9 cellular contexts compared by ENCODE assay signal in the genomic region with DNA sequence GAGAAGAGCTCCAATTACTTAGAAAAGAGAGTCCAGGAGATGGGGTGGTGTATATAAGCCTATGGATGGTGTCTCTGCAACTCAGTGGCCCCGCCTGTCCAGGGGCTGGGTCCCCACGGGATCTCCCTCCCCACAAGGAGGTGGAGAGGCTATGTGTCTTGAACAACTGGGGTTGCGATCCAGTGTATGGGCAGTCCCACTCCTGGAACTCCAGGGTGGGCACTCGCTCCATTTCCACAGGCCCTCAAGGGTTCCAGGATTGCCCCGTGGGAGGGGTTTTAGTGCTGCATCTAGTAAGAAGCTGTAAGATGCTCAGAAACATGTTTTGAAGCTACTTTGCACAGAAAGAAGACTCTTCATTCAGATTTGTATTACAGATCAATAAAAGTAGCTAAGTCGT. TPM values are rescaled to one million over a fixed set of nuclear protein-coding genes. Genes with fewer than 3 reads are reported as not detected.
DNase-seq lines count a peak whose midpoint lies in the region; ATAC-seq, FAIRE-seq and TF ChIP-seq lines count a peak whose summit lies in the region.
"Had no signal": no experiment of that assay in that cellular context is flagged by ENCODE, and none has a peak within 500 bp of the region (broad histone marks: within the 10 kb centered on the region; RNA-seq: fewer than 3 reads in every experiment).

No MANE protein-coding gene starts in this region.

- H3K27me3 Mint-ChIP-seq in activated CD8-positive, alpha-beta memory T cell treated with anti-CD3 and anti-CD28 coated beads, Interleukin-2, amount 10 ng/mL, durations not matched to agents 7 days and 5 days: peaks cover 35% of the 10 kb centered on the region

- H3K36me3 ChIP-seq in HUES6 (ENCODE audit: control insufficient read depth, insufficient read depth, low read length) (no peaks in the 10 kb centered on the region), keratinocyte (ENCODE audit: control insufficient read depth in 2 of 2, extremely low read depth in 1 of 2, insufficient read depth in 2 of 2, low read length in 2 of 2) (peaks cover 0 to 4% of the 10 kb centered on the region in 2 experiments)

- peak; percentile 9 for FAIRE-seq in keratinocyte (lab: Jason Lieb, UNC)

- no peaks in the 10 kb centered on the region for H3K9me3 Mint-ChIP-seq in activated CD8-positive, alpha-beta memory T cell treated with anti-CD3 and anti-CD28 coated beads, Interleukin-2, amount 10 ng/mL, durations not matched to agents 7 days and 5 days (ENCODE audit: low read depth)
- H3K9me3 Mint-ChIP-seq: activated naive CD4-positive, alpha-beta T cell treated with anti-CD3 and anti-CD28 coated beads, Interleukin-2, amount 50 U/mL, for 72 hours had no signal

- TF ChIP-seq CTCF in keratinocyte (optimal IDR thresholded peaks at IDR 0.05 in 1 of 3, IDR thresholded peaks at IDR 0.05 in 1 of 3, conservative IDR thresholded peaks at IDR 0.05 in 1 of 3; ENCODE audit: extremely low read depth in 1 of 3, insufficient read depth in 2 of 3, low read length in 3 of 3): no peak

- dilution Hi-C loops in keratinocyte (cut with MboI; ENCODE audit: extremely low pct_ligation_motif_present, low sequenced_read_pairs): no loop called here

- H3K9me1 ChIP-seq in keratinocyte (ENCODE audit: control insufficient read depth, extremely low read depth, insufficient read depth, low read length): no peaks in the 10 kb centered on the region

- ATAC-seq in activated CD8-positive, alpha-beta memory T cell treated with anti-CD3 and anti-CD28 coated beads, Interleukin-2, amount 10 ng/mL, durations not matched to agents 7 days and 5 days: no peak
- ATAC-seq in stimulated activated naive CD8-positive, alpha-beta T cell treated with anti-CD3 and anti-CD28 coated beads, Interleukin-15, Interleukin-2, amounts not matched to agents 100 U/mL and 50 U/mL, for 24 hours: no peak

- CTCF ChIA-PET in activated CD8-positive, alpha-beta memory T cell treated with anti-CD3 and anti-CD28 coated beads, Interleukin-2, amount 10 ng/mL, durations not matched to agents 7 days and 5 days (lab: Charles Lee): interaction anchor here (1.0 to 2.5 kb wide), 3 partner anchors 9 to 51 kb away, joined by 3 to 8 read pairs (median 3); no protein-coding TSS in a partner anchor

- peak overlapping the region; percentile 96 for H3K4me2 ChIP-seq in keratinocyte (ENCODE audit: control insufficient read depth, extremely low read depth, insufficient read depth, low read depth, low read length)

- peaks cover 2% of the 10 kb centered on the region for H3K36me3 Mint-ChIP-seq in activated CD8-positive, alpha-beta memory T cell treated with anti-CD3 and anti-CD28 coated beads, Interleukin-2, amount 10 ng/mL, durations not matched to agents 7 days and 5 days
- H3K36me3 Mint-ChIP-seq: activated naive CD4-positive, alpha-beta T cell treated with anti-CD3 and anti-CD28 coated beads, Interleukin-2, amount 50 U/mL, for 72 hours had no signal

- H2AFZ ChIP-seq in keratinocyte (ENCODE audit: control insufficient read depth, low read length): peak overlapping the region; percentile 94

- peaks cover 11% of the 10 kb centered on the region for H4K20me1 ChIP-seq in keratinocyte (ENCODE audit: control insufficient read depth, extremely low read depth, insufficient read depth, low read length)

- no peak for DNase-seq in activated CD8-positive, alpha-beta memory T cell treated with anti-CD3 and anti-CD28 coated beads, Interleukin-2, amount 10 ng/mL, durations not matched to agents 7 days and 5 days
- DNase-seq in activated CD8-positive, alpha-beta memory T cell treated with anti-CD3 and anti-CD28 coated beads, Interleukin-2, amount 50 U/mL, for 4 hours: no peak
- DNase-seq in amniotic epithelial cell (ENCODE audit: low read depth) (peak; percentile 10), keratinocyte (ENCODE audit: low read depth, low spot score) (no peak), NCI-H510A (lab: John Stamatoyannopoulos, UW) (no peak), UCSD-AML1 (lab: John Stamatoyannopoulos, UW; ENCODE audit: unreplicated experiment) (no peak)
- peak; percentile 5 for DNase-seq in stimulated activated naive CD8-positive, alpha-beta T cell treated with anti-CD3 and anti-CD28 coated beads, Interleukin-15, Interleukin-2, amounts not matched to agents 100 U/mL and 50 U/mL, for 24 hours

- peak overlapping the region; percentile 81 for H3K27ac Mint-ChIP-seq in activated CD8-positive, alpha-beta memory T cell treated with anti-CD3 and anti-CD28 coated beads, Interleukin-2, amount 10 ng/mL, durations not matched to agents 7 days and 5 days

- H3K4me3 Mint-ChIP-seq in activated CD8-positive, alpha-beta memory T cell treated with anti-CD3 and anti-CD28 coated beads, Interleukin-2, amount 10 ng/mL, durations not matched to agents 7 days and 5 days: peak overlapping the region; percentile 79

- H3K4me1 Mint-ChIP-seq in activated CD8-positive, alpha-beta memory T cell treated with anti-CD3 and anti-CD28 coated beads, Interleukin-2, amount 10 ng/mL, durations not matched to agents 7 days and 5 days: peaks cover 14% of the 10 kb centered on the region

- peaks cover 44% of the 10 kb centered on the region for H3K79me2 ChIP-seq in keratinocyte (ENCODE audit: control insufficient read depth, insufficient read depth, low read length)

- H3K27me3 ChIP-seq in HUES6 (ENCODE audit: control insufficient read depth, insufficient read depth, low read length) (peaks cover 3% of the 10 kb centered on the region), keratinocyte (ENCODE audit: control insufficient read depth, extremely low read depth, insufficient read depth, low read length) (no peaks in the 10 kb centered on the region)

- H3K27ac ChIP-seq in HUES6 (ENCODE audit: low read depth, low read length) (no peak overlapping the region), keratinocyte (ENCODE audit: control insufficient read depth, insufficient read depth, low read length) (peak overlapping the region; percentile 86)

- H3K9me3 ChIP-seq in HUES6 (ENCODE audit: control insufficient read depth, insufficient read depth, low read depth, low read length) (no peaks in the 10 kb centered on the region; the same call in 1 of the 2 replicates), keratinocyte (ENCODE audit: control insufficient read depth, low read depth, low read length) (no peaks in the 10 kb centered on the region)

- H3K4me1 ChIP-seq in HUES6 (ENCODE audit: control insufficient read depth, insufficient read depth, low read length): peaks cover 12% of the 10 kb centered on the region
- peaks cover 27% of the 10 kb centered on the region for H3K4me1 ChIP-seq in keratinocyte (ENCODE audit: control insufficient read depth, extremely low read depth, insufficient read depth, low read length)

- H3K4me3 ChIP-seq in HUES6 (ENCODE audit: low read depth, low read length) (peak overlapping the region; percentile 81), keratinocyte (ENCODE audit: control insufficient read depth in 2 of 3, extremely low read depth in 1 of 3, insufficient read depth in 2 of 3, low read depth in 1 of 3, low read length in 3 of 3) (peak overlapping the region; percentile 61 to 97 (median 95))

- H3K9ac ChIP-seq in HUES6 (ENCODE audit: low read length) (peak overlapping the region; percentile 35), keratinocyte (ENCODE audit: control insufficient read depth, extremely low read depth, insufficient read depth, low read length) (peak overlapping the region; percentile 95)

RNA-seq across cellular contexts. Expression of a gene that starts 0.6 kb away (rescaled TPM):
- total RNA-seq in activated CD8-positive, alpha-beta memory T cell treated with anti-CD3 and anti-CD28 coated beads, Interleukin-2, amount 10 ng/mL, durations not matched to agents 7 days and 5 days: 10 to 100 TPM; 16.8 to 21.8 TPM
- polyA plus RNA-seq in keratinocyte: 51.4 to 72.1 TPM (median 65.4 TPM) in 3 replicates
- polyA plus RNA-seq in keratinocyte (2011; ENCODE audit: low read depth): 21.0 TPM
- polyA plus RNA-seq in keratinocyte (2011; cell fraction: cytosol; rRNA removed): 34.2 and 66.0 TPM in 2 replicates
- 60.3 and 81.8 TPM in 2 replicates for polyA plus RNA-seq in keratinocyte (2011; cell fraction: nucleus; rRNA removed)
- polyA plus RNA-seq in keratinocyte (2012; ENCODE audit: low replicate concordance): 24.6 and 30.3 TPM in 2 replicates
- polyA minus RNA-seq in keratinocyte: 51.0 to 171 TPM (median 117 TPM) in 3 replicates
- 58.9 TPM for polyA minus RNA-seq in keratinocyte (2011; cell fraction: cytosol; rRNA and poly(A)+ RNA removed)
- polyA minus RNA-seq in keratinocyte (2011; cell fraction: nucleus; rRNA and poly(A)+ RNA removed): 45.5 and 106 TPM in 2 replicates

Comparison
In these comparisons a context has a peak if more than half of its experiments do, and no peak if none do; other contexts are left out.
1. DNase-seq: peak in amniotic epithelial cell (single experiment) and stimulated activated naive CD8-positive, alpha-beta T cell treated with anti-CD3 and anti-CD28 coated beads, Interleukin-15, Interleukin-2, amounts not matched to agents 100 U/mL and 50 U/mL, for 24 hours (single experiment); none in activated CD8-positive, alpha-beta memory T cell treated with anti-CD3 and anti-CD28 coated beads, Interleukin-2, amount 10 ng/mL, durations not matched to agents 7 days and 5 days (single experiment), activated CD8-positive, alpha-beta memory T cell treated with anti-CD3 and anti-CD28 coated beads, Interleukin-2, amount 50 U/mL, for 4 hours (single experiment), keratinocyte (single experiment), NCI-H510A (single experiment) and UCSD-AML1 (single experiment).